In the genomic region with DNA sequence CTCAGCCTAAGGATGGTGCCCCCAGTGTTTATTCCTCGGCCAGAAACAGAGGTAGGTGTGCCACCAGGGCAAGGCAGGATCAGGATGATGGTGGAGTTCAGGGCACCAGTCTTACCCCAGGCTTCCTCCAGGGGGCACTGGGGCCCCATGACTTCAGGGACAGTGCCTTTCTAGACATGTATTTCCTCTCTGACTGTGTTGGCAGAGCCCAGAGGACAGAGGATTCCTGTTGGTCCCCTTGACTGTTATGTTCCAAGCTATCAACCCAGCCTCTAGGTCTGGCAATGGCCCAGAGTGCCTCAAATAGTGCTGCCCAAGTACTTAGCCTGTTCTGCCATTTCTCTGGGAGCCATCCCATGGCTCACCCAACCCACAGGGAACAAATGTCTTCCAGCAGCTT, we compare ENCODE assay signal across 8 cellular contexts. TPM values are rescaled to one million over a fixed set of nuclear protein-coding genes. Genes with fewer than 3 reads are reported as not detected.
DNase-seq lines count a peak whose midpoint lies in the region; ATAC-seq and TF ChIP-seq lines count a peak whose summit lies in the region.

No MANE protein-coding gene starts in this region.

- peak overlapping the region; percentile 25 to 59 for H3K27ac ChIP-seq in breast epithelium

- H3K4me3 Mint-ChIP-seq in WTC11: no peak overlapping the region

- H3K27ac Mint-ChIP-seq in WTC11: no peak overlapping the region

- H3K27me3 Mint-ChIP-seq in WTC11 (ENCODE audit: low read depth): peaks cover under 1% of the 10 kb centered on the region; the same call in 1 of the 2 replicates

- no peaks in the 10 kb centered on the region for H3K36me3 ChIP-seq in breast epithelium

- no peak for TF ChIP-seq POLR2A in breast epithelium (IDR thresholded peaks at IDR 0.05)

- no peaks in the 10 kb centered on the region for H3K4me1 ChIP-seq in breast epithelium

- no peaks in the 10 kb centered on the region for H3K9me3 Mint-ChIP-seq in WTC11

- H3K9me3 ChIP-seq in breast epithelium: no peaks in the 10 kb centered on the region

- peak; percentile 22 for ATAC-seq in WTC11
- no peak for ATAC-seq in HG02852 (IDR thresholded peaks at IDR 0.05; ENCODE audit: unreplicated experiment)

- H3K4me3 ChIP-seq in breast epithelium: no peak overlapping the region

- H3K4me1 Mint-ChIP-seq in WTC11: peaks cover 11% of the 10 kb centered on the region

- TF ChIP-seq CTCF in WTC11 (IDR thresholded peaks at IDR 0.05) (peak; percentile 67), breast epithelium (IDR thresholded peaks at IDR 0.05) (peak; percentile 87 to 97 (median 95))

- H3K27me3 ChIP-seq in breast epithelium: no peaks in the 10 kb centered on the region

- peak; percentile 39 to 41 for DNase-seq in NCI-H2081 (lab: John Stamatoyannopoulos, UW)
- DNase-seq in NCI-H2081 treated with DMSO at 0.1 percent for 48 hours (lab: John Stamatoyannopoulos, UW): no peak
- DNase-seq in NAMALWA (ENCODE audit: low spot score): peak; percentile 64
- peak; percentile 76 for DNase-seq in WTC11 (ENCODE audit: low spot score)
- peak; percentile 70 to 71 for DNase-seq in breast epithelium (ENCODE audit: low spot score in 2 of 2)
- peak; percentile 83 for DNase-seq in islet precursor cell
- peak; percentile 88 for DNase-seq in stimulated activated CD4-positive, alpha-beta T cell treated with anti-CD3 and anti-CD28 coated beads, Interleukin-15, amount 100 ng/mL, for 24 hours

- POLR2A ChIA-PET in WTC11 (lab: Charles Lee): no interaction called here

- intact Hi-C loops in breast epithelium (cut with DNase I; ENCODE audit: low total_unique reads): loop anchor here (2.0 to 10.0 kb wide), 2 partner anchors 39 to 823 kb away; a partner anchor contains a TSS

- CTCF ChIA-PET in WTC11 (lab: Charles Lee): interaction anchor here (0.9 to 5.5 kb wide), 10 partner anchors 9 to 225 kb away, joined by 3 to 98 read pairs (median 5); a partner anchor contains a TSS

- H3K36me3 Mint-ChIP-seq in WTC11: no peaks in the 10 kb centered on the region

TF ChIP-seq in WTC11, 78 proteins besides CTCF, POLR2A, EP300 and RAD21 (continues in another document):
- no peak for TF ChIP-seq NR2C2 (CRISPR knock-in tag; IDR thresholded peaks at IDR 0.05)
- TF ChIP-seq, protein P1, sequence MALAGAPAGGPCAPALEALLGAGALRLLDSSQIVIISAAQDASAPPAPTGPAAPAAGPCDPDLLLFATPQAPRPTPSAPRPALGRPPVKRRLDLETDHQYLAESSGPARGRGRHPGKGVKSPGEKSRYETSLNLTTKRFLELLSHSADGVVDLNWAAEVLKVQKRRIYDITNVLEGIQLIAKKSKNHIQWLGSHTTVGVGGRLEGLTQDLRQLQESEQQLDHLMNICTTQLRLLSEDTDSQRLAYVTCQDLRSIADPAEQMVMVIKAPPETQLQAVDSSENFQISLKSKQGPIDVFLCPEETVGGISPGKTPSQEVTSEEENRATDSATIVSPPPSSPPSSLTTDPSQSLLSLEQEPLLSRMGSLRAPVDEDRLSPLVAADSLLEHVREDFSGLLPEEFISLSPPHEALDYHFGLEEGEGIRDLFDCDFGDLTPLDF (CRISPR knock-in tag; IDR thresholded peaks at IDR 0.05): no peak
- TF ChIP-seq, protein P2, sequence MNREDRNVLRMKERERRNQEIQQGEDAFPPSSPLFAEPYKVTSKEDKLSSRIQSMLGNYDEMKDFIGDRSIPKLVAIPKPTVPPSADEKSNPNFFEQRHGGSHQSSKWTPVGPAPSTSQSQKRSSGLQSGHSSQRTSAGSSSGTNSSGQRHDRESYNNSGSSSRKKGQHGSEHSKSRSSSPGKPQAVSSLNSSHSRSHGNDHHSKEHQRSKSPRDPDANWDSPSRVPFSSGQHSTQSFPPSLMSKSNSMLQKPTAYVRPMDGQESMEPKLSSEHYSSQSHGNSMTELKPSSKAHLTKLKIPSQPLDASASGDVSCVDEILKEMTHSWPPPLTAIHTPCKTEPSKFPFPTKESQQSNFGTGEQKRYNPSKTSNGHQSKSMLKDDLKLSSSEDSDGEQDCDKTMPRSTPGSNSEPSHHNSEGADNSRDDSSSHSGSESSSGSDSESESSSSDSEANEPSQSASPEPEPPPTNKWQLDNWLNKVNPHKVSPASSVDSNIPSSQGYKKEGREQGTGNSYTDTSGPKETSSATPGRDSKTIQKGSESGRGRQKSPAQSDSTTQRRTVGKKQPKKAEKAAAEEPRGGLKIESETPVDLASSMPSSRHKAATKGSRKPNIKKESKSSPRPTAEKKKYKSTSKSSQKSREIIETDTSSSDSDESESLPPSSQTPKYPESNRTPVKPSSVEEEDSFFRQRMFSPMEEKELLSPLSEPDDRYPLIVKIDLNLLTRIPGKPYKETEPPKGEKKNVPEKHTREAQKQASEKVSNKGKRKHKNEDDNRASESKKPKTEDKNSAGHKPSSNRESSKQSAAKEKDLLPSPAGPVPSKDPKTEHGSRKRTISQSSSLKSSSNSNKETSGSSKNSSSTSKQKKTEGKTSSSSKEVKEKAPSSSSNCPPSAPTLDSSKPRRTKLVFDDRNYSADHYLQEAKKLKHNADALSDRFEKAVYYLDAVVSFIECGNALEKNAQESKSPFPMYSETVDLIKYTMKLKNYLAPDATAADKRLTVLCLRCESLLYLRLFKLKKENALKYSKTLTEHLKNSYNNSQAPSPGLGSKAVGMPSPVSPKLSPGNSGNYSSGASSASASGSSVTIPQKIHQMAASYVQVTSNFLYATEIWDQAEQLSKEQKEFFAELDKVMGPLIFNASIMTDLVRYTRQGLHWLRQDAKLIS (CRISPR knock-in tag; IDR thresholded peaks at IDR 0.05; ENCODE audit: borderline replicate concordance): no peak
- no peak for TF ChIP-seq EMX1 (CRISPR knock-in tag; IDR thresholded peaks at IDR 0.05)
- TF ChIP-seq RELA (CRISPR knock-in tag; IDR thresholded peaks at IDR 0.05; ENCODE audit: borderline replicate concordance): no peak
- TF ChIP-seq, protein P3, sequence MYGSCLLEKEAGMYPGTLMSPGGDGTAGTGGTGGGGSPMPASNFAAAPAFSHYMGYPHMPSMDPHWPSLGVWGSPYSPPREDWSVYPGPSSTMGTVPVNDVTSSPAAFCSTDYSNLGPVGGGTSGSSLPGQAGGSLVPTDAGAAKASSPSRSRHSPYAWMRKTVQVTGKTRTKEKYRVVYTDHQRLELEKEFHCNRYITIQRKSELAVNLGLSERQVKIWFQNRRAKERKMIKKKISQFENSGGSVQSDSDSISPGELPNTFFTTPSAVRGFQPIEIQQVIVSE (CRISPR knock-in tag; IDR thresholded peaks at IDR 0.05; ENCODE audit: borderline replicate concordance): no peak
- TF ChIP-seq RORB (CRISPR knock-in tag; IDR thresholded peaks at IDR 0.05): no peak
- TF ChIP-seq, protein P4, sequence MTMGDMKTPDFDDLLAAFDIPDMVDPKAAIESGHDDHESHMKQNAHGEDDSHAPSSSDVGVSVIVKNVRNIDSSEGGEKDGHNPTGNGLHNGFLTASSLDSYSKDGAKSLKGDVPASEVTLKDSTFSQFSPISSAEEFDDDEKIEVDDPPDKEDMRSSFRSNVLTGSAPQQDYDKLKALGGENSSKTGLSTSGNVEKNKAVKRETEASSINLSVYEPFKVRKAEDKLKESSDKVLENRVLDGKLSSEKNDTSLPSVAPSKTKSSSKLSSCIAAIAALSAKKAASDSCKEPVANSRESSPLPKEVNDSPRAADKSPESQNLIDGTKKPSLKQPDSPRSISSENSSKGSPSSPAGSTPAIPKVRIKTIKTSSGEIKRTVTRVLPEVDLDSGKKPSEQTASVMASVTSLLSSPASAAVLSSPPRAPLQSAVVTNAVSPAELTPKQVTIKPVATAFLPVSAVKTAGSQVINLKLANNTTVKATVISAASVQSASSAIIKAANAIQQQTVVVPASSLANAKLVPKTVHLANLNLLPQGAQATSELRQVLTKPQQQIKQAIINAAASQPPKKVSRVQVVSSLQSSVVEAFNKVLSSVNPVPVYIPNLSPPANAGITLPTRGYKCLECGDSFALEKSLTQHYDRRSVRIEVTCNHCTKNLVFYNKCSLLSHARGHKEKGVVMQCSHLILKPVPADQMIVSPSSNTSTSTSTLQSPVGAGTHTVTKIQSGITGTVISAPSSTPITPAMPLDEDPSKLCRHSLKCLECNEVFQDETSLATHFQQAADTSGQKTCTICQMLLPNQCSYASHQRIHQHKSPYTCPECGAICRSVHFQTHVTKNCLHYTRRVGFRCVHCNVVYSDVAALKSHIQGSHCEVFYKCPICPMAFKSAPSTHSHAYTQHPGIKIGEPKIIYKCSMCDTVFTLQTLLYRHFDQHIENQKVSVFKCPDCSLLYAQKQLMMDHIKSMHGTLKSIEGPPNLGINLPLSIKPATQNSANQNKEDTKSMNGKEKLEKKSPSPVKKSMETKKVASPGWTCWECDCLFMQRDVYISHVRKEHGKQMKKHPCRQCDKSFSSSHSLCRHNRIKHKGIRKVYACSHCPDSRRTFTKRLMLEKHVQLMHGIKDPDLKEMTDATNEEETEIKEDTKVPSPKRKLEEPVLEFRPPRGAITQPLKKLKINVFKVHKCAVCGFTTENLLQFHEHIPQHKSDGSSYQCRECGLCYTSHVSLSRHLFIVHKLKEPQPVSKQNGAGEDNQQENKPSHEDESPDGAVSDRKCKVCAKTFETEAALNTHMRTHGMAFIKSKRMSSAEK (CRISPR knock-in tag; IDR thresholded peaks at IDR 0.05; ENCODE audit: borderline replicate concordance): no peak
- TF ChIP-seq SMAD3 (CRISPR knock-in tag; IDR thresholded peaks at IDR 0.05; ENCODE audit: borderline replicate concordance): no peak
- TF ChIP-seq, protein P5, sequence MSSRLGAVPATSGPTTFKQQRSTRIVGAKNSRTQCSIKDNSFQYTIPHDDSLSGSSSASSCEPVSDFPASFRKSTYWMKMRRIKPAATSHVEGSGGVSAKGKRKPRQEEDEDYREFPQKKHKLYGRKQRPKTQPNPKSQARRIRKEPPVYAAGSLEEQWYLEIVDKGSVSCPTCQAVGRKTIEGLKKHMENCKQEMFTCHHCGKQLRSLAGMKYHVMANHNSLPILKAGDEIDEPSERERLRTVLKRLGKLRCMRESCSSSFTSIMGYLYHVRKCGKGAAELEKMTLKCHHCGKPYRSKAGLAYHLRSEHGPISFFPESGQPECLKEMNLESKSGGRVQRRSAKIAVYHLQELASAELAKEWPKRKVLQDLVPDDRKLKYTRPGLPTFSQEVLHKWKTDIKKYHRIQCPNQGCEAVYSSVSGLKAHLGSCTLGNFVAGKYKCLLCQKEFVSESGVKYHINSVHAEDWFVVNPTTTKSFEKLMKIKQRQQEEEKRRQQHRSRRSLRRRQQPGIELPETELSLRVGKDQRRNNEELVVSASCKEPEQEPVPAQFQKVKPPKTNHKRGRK (CRISPR knock-in tag; IDR thresholded peaks at IDR 0.05; ENCODE audit: borderline replicate concordance): no peak

RNA-seq across cellular contexts. Expression of a gene that starts 2.8 kb away (rescaled TPM):
- 15.2 to 20.9 TPM (median 15.8 TPM) in 3 replicates for total RNA-seq in WTC11 (2021)
- total RNA-seq in breast epithelium: 10 to 100 TPM in 1 of 3 donors, 1 to 10 TPM in 2; 6.1 to 10.7 (median 9.2) TPM

RNA-seq across cellular contexts. Expression of a gene that starts 4.6 kb away (rescaled TPM):
- total RNA-seq in WTC11 (2021) (11.5 to 14.0 TPM (median 12.1 TPM) in 3 replicates), breast epithelium (10 to 100 TPM; 10.7 to 16.8 (median 15.1) TPM)

RNA-seq across cellular contexts. Expression of a gene that starts 39.4 kb away (rescaled TPM):
- total RNA-seq in WTC11 (2021) (1.8 to 2.4 TPM (median 1.9 TPM) in 3 replicates), breast epithelium (10 to 100 TPM in 2 of 3 donors, 1 to 10 TPM in 1; 5.4 to 29.6 (median 17.4) TPM)

RNA-seq across cellular contexts. Expression of a gene that starts 44.8 kb away (rescaled TPM):
- total RNA-seq in WTC11 (2021) (52.7 to 60.2 TPM (median 54.4 TPM) in 3 replicates), breast epithelium (10 to 100 TPM; 30.4 to 38.4 (median 30.8) TPM)
